In genomic region chr1:8462298-8462946, GRCh38 we compare ENCODE assay signal across 12 cellular contexts.
DNase-seq lines count a peak whose midpoint lies in the region; ATAC-seq, FAIRE-seq and TF ChIP-seq lines count a peak whose summit lies in the region.
"Had no signal": no experiment of that assay in that cellular context is flagged by ENCODE, and none has a peak within 500 bp of the region (broad histone marks: within the 10 kb centered on the region; RNA-seq: fewer than 3 reads in every experiment).

No MANE protein-coding gene starts in this region.

- no peak for ATAC-seq in HG02759 (IDR thresholded peaks at IDR 0.05; ENCODE audit: unreplicated experiment)

- peak overlapping the region; percentile 17; the same call in 1 of the 2 replicates for H3K9ac ChIP-seq in BLaER1
- no peak overlapping the region for H3K9ac ChIP-seq in fibroblast of lung (ENCODE audit: insufficient read depth, low read length)

- H3K36me3 Mint-ChIP-seq in progenitor cell of endocrine pancreas (ENCODE audit: insufficient read depth), result peaks cover 22% of the 10 kb centered on the region

- no peaks in the 10 kb centered on the region for H3K27me3 Mint-ChIP-seq in progenitor cell of endocrine pancreas

- no peaks in the 10 kb centered on the region for H3K27me3 ChIP-seq in BLaER1
- H3K27me3 ChIP-seq in fibroblast of lung (ENCODE audit: control insufficient read depth, insufficient read depth, low read length), result no peaks in the 10 kb centered on the region

- peak overlapping the region; percentile 82 for H3K27ac Mint-ChIP-seq in progenitor cell of endocrine pancreas

- H3K79me2 ChIP-seq in fibroblast of lung (ENCODE audit: control insufficient read depth, insufficient read depth, low read length), result no peaks in the 10 kb centered on the region

- H3K36me3 ChIP-seq in BLaER1 (peaks cover 60% of the 10 kb centered on the region), fibroblast of lung (ENCODE audit: control insufficient read depth, insufficient read depth, low read length) (no peaks in the 10 kb centered on the region)

- H3K4me3 ChIP-seq in BLaER1, result no peak overlapping the region
- H3K4me3 ChIP-seq in fibroblast of lung (replicated peaks in 1 of 4; ENCODE audit: control extremely low read depth in 1 of 4, insufficient read depth in 1 of 4, low read depth in 3 of 4, low read length in 4 of 4), result no peak overlapping the region

- TF ChIP-seq CTCF in fibroblast of lung (conservative IDR thresholded peaks at IDR 0.05 in 1 of 2, IDR thresholded peaks at IDR 0.05 in 1 of 2; ENCODE audit: low read depth in 1 of 2, low read length in 2 of 2), result no peak
- TF ChIP-seq CTCF in progenitor cell of endocrine pancreas (IDR thresholded peaks at IDR 0.05; ENCODE audit: unreplicated experiment), result no peak

- no peak for TF ChIP-seq POLR2A in GM12892 (IDR thresholded peaks at IDR 0.05; ENCODE audit: low read depth, low read length)
- TF ChIP-seq POLR2A in GM12891 (IDR thresholded peaks at IDR 0.05; ENCODE audit: low read depth, low read length), result no peak

- H3K9me3 Mint-ChIP-seq in progenitor cell of endocrine pancreas (ENCODE audit: low read depth), result no peaks in the 10 kb centered on the region

- H3K27ac ChIP-seq in BLaER1, result no peak overlapping the region; the same call in 1 of the 2 replicates
- H3K27ac ChIP-seq in fibroblast of lung (ENCODE audit: insufficient read depth, low read length), result peak overlapping the region; percentile 23

- H4K20me1 ChIP-seq in BLaER1 (peaks cover 84% of the 10 kb centered on the region), fibroblast of lung (ENCODE audit: control insufficient read depth, extremely low read depth, insufficient read depth, low read length) (no peaks in the 10 kb centered on the region)

- H3K4me2 ChIP-seq in BLaER1 (peak overlapping the region; percentile 76), fibroblast of lung (ENCODE audit: extremely low read depth, insufficient read depth, low read length) (no peak overlapping the region)

- FAIRE-seq in GM12892 (lab: Jason Lieb, UNC), result no peak
- no peak for FAIRE-seq in GM12891 (lab: Jason Lieb, UNC)

- no peak overlapping the region for H3K4me3 Mint-ChIP-seq in progenitor cell of endocrine pancreas (ENCODE audit: low read depth)

- peak; percentile 79 for DNase-seq in NCI-H510A (lab: John Stamatoyannopoulos, UW)
- peak in 1 of 2 donors; percentile 37 for DNase-seq in fibroblast of lung (ENCODE audit: low read depth in 2 of 2)
- DNase-seq in progenitor cell of endocrine pancreas (ENCODE audit: low spot score, unreplicated experiment), result no peak
- no peak for DNase-seq in GM12892 (ENCODE audit: insufficient read length)
- no peak for DNase-seq in GM12891 (ENCODE audit: insufficient read length, low spot score)
- no peak for DNase-seq in cortex of kidney (lab: John Stamatoyannopoulos, UW)
- DNase-seq: activated CD4-positive, alpha-beta T cell treated with anti-CD3 and anti-CD28 coated beads for 1 hour; Caco-2; H7; NCI-H1436 had no signal

- H3K9me3 ChIP-seq in BLaER1, result no peaks in the 10 kb centered on the region
- H3K9me3 ChIP-seq in fibroblast of lung (ENCODE audit: control insufficient read depth, insufficient read depth, low read depth, low read length), result no peaks in the 10 kb centered on the region
- H3K9me3 ChIP-seq: Caco-2 had no signal

- H3K4me1 ChIP-seq in BLaER1, result peaks cover 63% of the 10 kb centered on the region
- H3K4me1 ChIP-seq in fibroblast of lung (ENCODE audit: control insufficient read depth, extremely low read depth, insufficient read depth, low read length), result peaks cover 21% of the 10 kb centered on the region

- peaks cover 52% of the 10 kb centered on the region for H3K4me1 Mint-ChIP-seq in progenitor cell of endocrine pancreas (ENCODE audit: low read depth)

- H2AFZ ChIP-seq in fibroblast of lung (ENCODE audit: low read length), result no peak overlapping the region

TF ChIP-seq in GM12891, 5 proteins besides CTCF, POLR2A, EP300 and RAD21:
- TF ChIP-seq TAF1 (IDR thresholded peaks at IDR 0.05; ENCODE audit: low read depth, low read length) (no peak), POU2F2 (IDR thresholded peaks at IDR 0.05; ENCODE audit: low read depth, low read length) (no peak), POLR2AphosphoS5 (IDR thresholded peaks at IDR 0.05; ENCODE audit: low read depth, low read length) (no peak), SPI1 (IDR thresholded peaks at IDR 0.05; ENCODE audit: low read depth, low read length) (no peak), PAX5 (IDR thresholded peaks at IDR 0.05; ENCODE audit: insufficient read depth, low read length, severe bottlenecking) (no peak)
